In genomic region chr6:73710948-73711347, GRCh38 we compare ENCODE assay signal across 27 cellular contexts. TPM values are rescaled to one million over a fixed set of nuclear protein-coding genes. Genes with fewer than 3 reads are reported as not detected.
DNase-seq lines count a peak whose midpoint lies in the region; ATAC-seq, FAIRE-seq and TF ChIP-seq lines count a peak whose summit lies in the region.
"Had no signal": no experiment of that assay in that cellular context is flagged by ENCODE, and none has a peak within 500 bp of the region (broad histone marks: within the 10 kb centered on the region; RNA-seq: fewer than 3 reads in every experiment).

No MANE protein-coding gene starts in this region.

- H3K9me3 Mint-ChIP-seq in MCF 10A (ENCODE audit: unreplicated experiment), result no peaks in the 10 kb centered on the region
- H3K9me3 Mint-ChIP-seq in activated T-helper 17 cell treated with anti-CD3 and anti-CD28 coated beads, Interleukin-2, amount 50 U/mL, for 72 hours, result no peaks in the 10 kb centered on the region
- H3K9me3 Mint-ChIP-seq: CD4-positive, alpha-beta T cell had no signal

- no peak overlapping the region for H3K27ac Mint-ChIP-seq in MCF 10A (ENCODE audit: low read depth, unreplicated experiment)
- no peak overlapping the region for H3K27ac Mint-ChIP-seq in activated T-helper 17 cell treated with anti-CD3 and anti-CD28 coated beads, Interleukin-2, amount 50 U/mL, for 72 hours
- H3K27ac Mint-ChIP-seq: CD4-positive, alpha-beta T cell; IgD-negative memory B cell had no signal

- H3K9me3 ChIP-seq in mammary epithelial cell (replicated peaks; ENCODE audit: insufficient read depth, low read length) (no peaks in the 10 kb centered on the region), Panc1 (ENCODE audit: control insufficient read depth, insufficient read depth, low read depth, low read length) (no peaks in the 10 kb centered on the region), smooth muscle cell (replicated peaks; ENCODE audit: low read depth) (no peaks in the 10 kb centered on the region), esophagus squamous epithelium (no peaks in the 10 kb centered on the region)
- H3K9me3 ChIP-seq: BLaER1, HAP-1 had no signal

- no peaks in the 10 kb centered on the region for H3K27me3 ChIP-seq in mammary epithelial cell (ENCODE audit: insufficient read depth, low read length)
- H3K27me3 ChIP-seq in Panc1 (ENCODE audit: control insufficient read depth, insufficient read depth, low read length), result no peaks in the 10 kb centered on the region
- H3K27me3 ChIP-seq in smooth muscle cell (ENCODE audit: low read depth), result no peaks in the 10 kb centered on the region
- H3K27me3 ChIP-seq in esophagus squamous epithelium, result no peaks in the 10 kb centered on the region
- H3K27me3 ChIP-seq: BLaER1 had no signal

- peaks cover 22% of the 10 kb centered on the region for H3K4me1 ChIP-seq in mammary epithelial cell (ENCODE audit: insufficient read depth, low read length)
- H3K4me1 ChIP-seq in Panc1 (ENCODE audit: control insufficient read depth, insufficient read depth, low read length), result peaks cover 30% of the 10 kb centered on the region
- H3K4me1 ChIP-seq in smooth muscle cell (ENCODE audit: low read depth), result no peaks in the 10 kb centered on the region
- peaks cover 0 to 35% (median 19%) of the 10 kb centered on the region in 3 donors for H3K4me1 ChIP-seq in esophagus squamous epithelium
- H3K4me1 ChIP-seq: HAP-1 had no signal

- H3K4me3 Mint-ChIP-seq in MCF 10A (ENCODE audit: unreplicated experiment), result no peak overlapping the region
- H3K4me3 Mint-ChIP-seq in activated T-helper 17 cell treated with anti-CD3 and anti-CD28 coated beads, Interleukin-2, amount 50 U/mL, for 72 hours, result no peak overlapping the region
- H3K4me3 Mint-ChIP-seq: CD4-positive, alpha-beta T cell; IgD-negative memory B cell had no signal

- in situ Hi-C loops in mammary epithelial cell (cut with MboI; ENCODE audit: low sequenced_read_pairs in 2 of 2), result no loop called here
- in situ Hi-C loops in Panc1 (cut with HindIII; ENCODE audit: low pct_unique_long_range_greater_than_20kb, low sequenced_read_pairs), result no loop called here

- no peaks in the 10 kb centered on the region for H4K20me1 ChIP-seq in mammary epithelial cell (ENCODE audit: insufficient read depth, low read length)
- H4K20me1 ChIP-seq in smooth muscle cell (ENCODE audit: low read depth), result no peaks in the 10 kb centered on the region
- H4K20me1 ChIP-seq: BLaER1 had no signal

- BruUV-seq in mammary epithelial cell (replicated peaks; lab: Mats Ljungman, UMichigan), result no TSS peak
- BruUV-seq in MCF 10A (replicated peaks; lab: Mats Ljungman, UMichigan), result no TSS peak
- BruUV-seq in Panc1 (replicated peaks; lab: Mats Ljungman, UMichigan), result no TSS peak

- 33% methylated on average over 1 of the region's 1 CpG for WGBS in mammary epithelial cell (ENCODE audit: low coverage, missing lambda C conversion rate)
- 83% methylated on average over 1 of the region's 1 CpG for WGBS in smooth muscle cell (ENCODE audit: low lambda C conversion rate)
- 70 to 75% methylated on average over 1 of the region's 1 CpG for WGBS in esophagus squamous epithelium, 2 donors

- FAIRE-seq in endometrium (lab: Jason Lieb, UNC), result peak; percentile 83
- FAIRE-seq: D721Med, G401.6 had no signal

- H3K27me3 Mint-ChIP-seq in MCF 10A (ENCODE audit: insufficient read depth, unreplicated experiment), result no peaks in the 10 kb centered on the region
- no peaks in the 10 kb centered on the region for H3K27me3 Mint-ChIP-seq in activated T-helper 17 cell treated with anti-CD3 and anti-CD28 coated beads, Interleukin-2, amount 50 U/mL, for 72 hours
- H3K27me3 Mint-ChIP-seq: CD4-positive, alpha-beta T cell had no signal

- peaks cover 7% of the 10 kb centered on the region for H3F3A ChIP-seq in smooth muscle cell (ENCODE audit: low read depth)

- TF ChIP-seq CTCF in mammary epithelial cell (conservative IDR thresholded peaks at IDR 0.05 in 1 of 2, IDR thresholded peaks at IDR 0.05 in 1 of 2; ENCODE audit: extremely low read depth in 1 of 2, insufficient read depth in 1 of 2, low read depth in 1 of 2, low read length in 2 of 2), result no peak
- TF ChIP-seq CTCF in MCF 10A (IDR thresholded peaks at IDR 0.05; ENCODE audit: unreplicated experiment), result no peak
- TF ChIP-seq CTCF in Panc1 (IDR thresholded peaks at IDR 0.05), result no peak
- no peak for TF ChIP-seq CTCF in smooth muscle cell (IDR thresholded peaks at IDR 0.05; ENCODE audit: borderline replicate concordance, insufficient read depth, poor library complexity, severe bottlenecking)
- TF ChIP-seq CTCF in esophagus squamous epithelium (IDR thresholded peaks at IDR 0.05), result no peak

- intact Hi-C loops in mammary epithelial cell (cut with micrococcal nuclease) (no loop called here), MCF 10A (cut with micrococcal nuclease) (no loop called here), Panc1 (cut with micrococcal nuclease; ENCODE audit: unreplicated experiment) (no loop called here), esophagus squamous epithelium (cut with DNase I) (no loop called here), cardiac septum (cut with DNase I) (no loop called here)

- peak overlapping the region; percentile 29 for H3K9ac ChIP-seq in mammary epithelial cell (ENCODE audit: insufficient read depth, low read length)
- H3K9ac ChIP-seq in smooth muscle cell (ENCODE audit: low read depth), result no peak overlapping the region
- H3K9ac ChIP-seq: BLaER1, KMS-11 had no signal

- TF ChIP-seq POLR2A in esophagus squamous epithelium (IDR thresholded peaks at IDR 0.05), result no peak

- no peak for ATAC-seq in Panc1
- ATAC-seq in activated T-helper 17 cell treated with anti-CD3 and anti-CD28 coated beads, Interleukin-2, amount 50 U/mL, for 72 hours (replicated peaks), result no peak

- H3K4me1 Mint-ChIP-seq in MCF 10A (ENCODE audit: insufficient read depth, unreplicated experiment), result peaks cover 17% of the 10 kb centered on the region
- H3K4me1 Mint-ChIP-seq in activated T-helper 17 cell treated with anti-CD3 and anti-CD28 coated beads, Interleukin-2, amount 50 U/mL, for 72 hours, result no peaks in the 10 kb centered on the region

- H3K79me2 ChIP-seq in mammary epithelial cell (ENCODE audit: insufficient read depth, low read length) (peaks cover 62% of the 10 kb centered on the region), smooth muscle cell (ENCODE audit: low read depth) (no peaks in the 10 kb centered on the region)

- H3K36me3 ChIP-seq in mammary epithelial cell (ENCODE audit: insufficient read depth, low read length) (peaks cover 10% of the 10 kb centered on the region), Panc1 (ENCODE audit: control insufficient read depth, insufficient read depth, low read length) (no peaks in the 10 kb centered on the region), smooth muscle cell (ENCODE audit: low read depth) (no peaks in the 10 kb centered on the region), esophagus squamous epithelium (no peaks in the 10 kb centered on the region)
- H3K36me3 ChIP-seq: BLaER1, HAP-1 had no signal

- H3K4me2 ChIP-seq in mammary epithelial cell (ENCODE audit: insufficient read depth, low read depth, low read length), result peak overlapping the region; percentile 68
- H3K4me2 ChIP-seq in smooth muscle cell, result peak overlapping the region; percentile 53
- H3K4me2 ChIP-seq: BLaER1, KMS-11 had no signal

- no peak overlapping the region for H2AFZ ChIP-seq in mammary epithelial cell (ENCODE audit: low read depth, low read length)
- no peak overlapping the region for H2AFZ ChIP-seq in smooth muscle cell (ENCODE audit: low read depth)

- dilution Hi-C loops in mammary epithelial cell (cut with HindIII; ENCODE audit: low sequenced_read_pairs), result no loop called here

- CTCF ChIA-PET in mammary epithelial cell (lab: Charles Lee; ENCODE audit: low non-redundant PET) (no interaction called here), MCF 10A (lab: Yijun Ruan, JAX) (interaction anchor here (0.7 kb wide), 1 partner anchor 27 kb away, joined by 3 read pairs; no protein-coding TSS in a partner anchor), Panc1 (lab: Charles Lee) (no interaction called here)

- no peak for DNase-seq in mammary epithelial cell
- DNase-seq in MCF 10A (ENCODE audit: unreplicated experiment), result no peak
- DNase-seq in Panc1 (ENCODE audit: low read depth, low spot score), result no peak
- DNase-seq in smooth muscle cell (lab: John Stamatoyannopoulos, UW; ENCODE audit: unreplicated experiment), result no peak
- no peak for DNase-seq in esophagus squamous epithelium (lab: John Stamatoyannopoulos, UW)
- no peak for DNase-seq in cardiac septum (ENCODE audit: low spot score)
- DNase-seq: CD4-positive, alpha-beta T cell; GOT3; NCI-H1092 treated with DMSO at 0.1 percent for 48 hours; NCI-H1436; NCI-H187; NCI-H2081 treated with DMSO at 0.1 percent for 48 hours; NCI-H2171; NCI-H345; NCI-H510A treated with DMSO at 0.1 percent for 48 hours; NCI-H774; SIG-M5 had no signal

- peaks cover 45% of the 10 kb centered on the region for H3K36me3 Mint-ChIP-seq in MCF 10A (ENCODE audit: insufficient read depth, unreplicated experiment)
- peaks cover 5% of the 10 kb centered on the region for H3K36me3 Mint-ChIP-seq in activated T-helper 17 cell treated with anti-CD3 and anti-CD28 coated beads, Interleukin-2, amount 50 U/mL, for 72 hours (ENCODE audit: low read depth)
- H3K36me3 Mint-ChIP-seq: IgD-negative memory B cell had no signal

- no peak overlapping the region for H3K4me3 ChIP-seq in mammary epithelial cell (replicated peaks in 1 of 3; ENCODE audit: insufficient read depth in 1 of 3, low read depth in 2 of 3, low read length in 3 of 3)
- no peak overlapping the region for H3K4me3 ChIP-seq in Panc1 (ENCODE audit: low read depth in 2 of 2, low read length in 2 of 2)
- H3K4me3 ChIP-seq in smooth muscle cell, result no peak overlapping the region
- no peak overlapping the region for H3K4me3 ChIP-seq in esophagus squamous epithelium
- H3K4me3 ChIP-seq: BLaER1, HAP-1 had no signal

- H3K27ac ChIP-seq in mammary epithelial cell (ENCODE audit: insufficient read depth, low read depth, low read length) (peak overlapping the region; percentile 51), Panc1 (ENCODE audit: low read length) (peak overlapping the region; percentile 65), smooth muscle cell (ENCODE audit: low read depth) (peak overlapping the region; percentile 62), esophagus squamous epithelium (no peak overlapping the region)
- H3K27ac ChIP-seq: 22Rv1, BLaER1, HL-60, KMS-11 had no signal

- POLR2A ChIA-PET in MCF 10A (lab: Yijun Ruan, JAX), result interaction anchor here (1.0 to 1.4 kb wide), 2 partner anchors 16 to 21 kb away, joined by 3 to 10 read pairs; partner anchors contain the start of gene CD109
- POLR2A ChIA-PET in Panc1 (lab: Charles Lee), result no interaction called here

RNA-seq across cellular contexts. Expression of gene CD109, which starts 14.9 kb away (rescaled TPM):
- total RNA-seq in mammary epithelial cell, result 100 to 1,000 TPM in 1 of 2 donors, 10 to 100 TPM in 1; 82.6 to 273 TPM
- polyA plus RNA-seq in mammary epithelial cell, result 77.5 TPM
- 96.5 TPM for polyA minus RNA-seq in mammary epithelial cell
- total RNA-seq in MCF 10A (2022), result 91.0 and 94.5 TPM in 2 replicates
- total RNA-seq in Panc1 (2021; ENCODE audit: unreplicated experiment), result 46.1 TPM
- polyA plus RNA-seq in Panc1 (2012; ENCODE audit: insufficient read length), result 14.5 TPM
- total RNA-seq in smooth muscle cell, result 28.0 and 31.1 TPM in 2 replicates
- polyA plus RNA-seq in smooth muscle cell, result 4.6 and 7.7 TPM in 2 replicates
- total RNA-seq in esophagus squamous epithelium, result 10 to 100 TPM; 27.0 to 57.9 (median 41.3) TPM
- 10 to 100 TPM; 10.4 to 21.5 TPM for total RNA-seq in activated T-helper 17 cell treated with anti-CD3 and anti-CD28 coated beads, Interleukin-2, amount 50 U/mL, for 72 hours
- total RNA-seq in cardiac septum, result 6.3 TPM
- polyA plus RNA-seq: IgD-negative memory B cell had no signal

RNA-seq across cellular contexts. Expression of gene SLC17A5, which starts 57.2 kb away (rescaled TPM):
- total RNA-seq in mammary epithelial cell (10 to 100 TPM in 1 of 2 donors, 1 to 10 TPM in 1; 6.5 to 26.0 TPM), MCF 10A (2022) (6.1 and 7.2 TPM in 2 replicates), Panc1 (2021; ENCODE audit: unreplicated experiment) (20.6 TPM), smooth muscle cell (36.4 and 49.0 TPM in 2 replicates), esophagus squamous epithelium (10 to 100 TPM in 2 of 4 donors, 1 to 10 TPM in 2; 6.7 to 13.7 (median 9.9) TPM), cardiac septum (7.3 TPM)
- polyA plus RNA-seq in mammary epithelial cell (6.2 TPM), smooth muscle cell (27.6 and 39.9 TPM in 2 replicates)
- polyA minus RNA-seq in mammary epithelial cell, result 19.4 TPM
- polyA plus RNA-seq in Panc1 (2012; ENCODE audit: insufficient read length), result 11.1 TPM
- total RNA-seq in activated T-helper 17 cell treated with anti-CD3 and anti-CD28 coated beads, Interleukin-2, amount 50 U/mL, for 72 hours, result 1 to 10 TPM; 4.8 to 6.4 TPM

Comparison
In these comparisons a context has a peak if more than half of its experiments do, and no peak if none do; other contexts are left out.
1. H3K27ac ChIP-seq: peak in mammary epithelial cell (single experiment), Panc1 (single experiment) and smooth muscle cell (single experiment); none in esophagus squamous epithelium (0 of 4).